ENCODE assay signal across 26 cellular contexts in genomic region chr7:43884209-43884608, GRCh38. TPM values are rescaled to one million over a fixed set of nuclear protein-coding genes. Genes with fewer than 3 reads are reported as not detected.
DNase-seq lines count a peak whose midpoint lies in the region; ATAC-seq and TF ChIP-seq lines count a peak whose summit lies in the region.
"Had no signal": no experiment of that assay in that cellular context is flagged by ENCODE, and none has a peak within 500 bp of the region (broad histone marks: within the 10 kb centered on the region; RNA-seq: fewer than 3 reads in every experiment).

No MANE protein-coding gene starts in this region.

- peak; percentile 39 for DNase-seq in EL
- peak; percentile 37 for DNase-seq in HT1080 (ENCODE audit: low read depth)
- no peak for DNase-seq in T-helper 17 cell
- no peak for DNase-seq in endothelial cell (ENCODE audit: low spot score)
- no peak for DNase-seq in cerebellar cortex (ENCODE audit: low spot score)
- DNase-seq: C1 segment of cervical spinal cord; CD4-positive, alpha-beta memory T cell; COR-L47; DMS79 treated with DMSO at 0.1 percent for 48 hours; H9; MV-4-11; NCI-H1105; NCI-H1436 treated with DMSO at 0.1 percent for 48 hours; NCI-H187 treated with DMSO at 0.1 percent for 48 hours; NCI-H2171 treated with DMSO at 0.1 percent for 48 hours; NCI-H524 treated with DMSO at 0.1 percent for 48 hours; NCI-H82; NK-92 treated with Interleukin-12 subunit alpha and Interleukin-12 subunit beta, amount 100 ng/mL, for 24 hours; PC-3; SHP77; T-helper 1 cell had no signal

- TF ChIP-seq CTCF in endothelial cell (IDR thresholded peaks at IDR 0.05; ENCODE audit: unreplicated experiment), result no peak

- H3K4me3 Mint-ChIP-seq in T-helper 17 cell (peak overlapping the region; percentile 2), endothelial cell (ENCODE audit: unreplicated experiment) (peak overlapping the region; percentile 5)
- H3K4me3 Mint-ChIP-seq: CD4-positive, alpha-beta memory T cell; GM23338; H9; IgD-negative memory B cell had no signal

- H3K27me3 Mint-ChIP-seq in T-helper 17 cell (no peaks in the 10 kb centered on the region), endothelial cell (ENCODE audit: unreplicated experiment) (peaks cover 3% of the 10 kb centered on the region)
- H3K27me3 Mint-ChIP-seq: CD4-positive, alpha-beta memory T cell; IgD-negative memory B cell had no signal

- ATAC-seq in T-helper 17 cell, result no peak
- ATAC-seq in SK-N-SH treated with all-trans-retinoic acid at 6 μM for 48 hours, result no peak
- no peak for ATAC-seq in HG02970 (IDR thresholded peaks at IDR 0.05; ENCODE audit: low FRiP score, unreplicated experiment)
- ATAC-seq: A549, GM23338, PC-3 had no signal

- peaks cover 10% of the 10 kb centered on the region for H3K4me1 Mint-ChIP-seq in T-helper 17 cell
- H3K4me1 Mint-ChIP-seq in endothelial cell (ENCODE audit: unreplicated experiment), result peaks cover 9% of the 10 kb centered on the region

- H3K9me3 Mint-ChIP-seq in endothelial cell (ENCODE audit: unreplicated experiment), result no peaks in the 10 kb centered on the region
- H3K9me3 Mint-ChIP-seq: CD4-positive, alpha-beta memory T cell; GM23338; H9; IgD-negative memory B cell had no signal

- H3K27ac Mint-ChIP-seq in T-helper 17 cell (no peak overlapping the region), endothelial cell (ENCODE audit: unreplicated experiment) (no peak overlapping the region)
- H3K27ac Mint-ChIP-seq: GM23338, H9, IgD-negative memory B cell had no signal

- no peaks in the 10 kb centered on the region for H3K9me3 ChIP-seq in T-helper 17 cell (ENCODE audit: control insufficient read depth, low read length, poor library complexity, severe bottlenecking)
- H3K9me3 ChIP-seq: A549 had no signal

- H3K36me3 Mint-ChIP-seq in T-helper 17 cell (ENCODE audit: low read depth) (peaks cover 11% of the 10 kb centered on the region), endothelial cell (ENCODE audit: low read depth, unreplicated experiment) (peaks cover 14% of the 10 kb centered on the region)

TF ChIP-seq in SK-N-SH treated with all-trans-retinoic acid at 6 μM for 48 hours, 23 proteins besides CTCF, POLR2A, EP300 and RAD21:
- TF ChIP-seq CSRNP3 (CRISPR knock-in tag; IDR thresholded peaks at IDR 0.05) (no peak), CSDC2 (CRISPR knock-in tag; IDR thresholded peaks at IDR 0.05) (no peak), ZNF70 (CRISPR knock-in tag; IDR thresholded peaks at IDR 0.05) (no peak), BACH2 (CRISPR knock-in tag; IDR thresholded peaks at IDR 0.05; ENCODE audit: borderline replicate concordance) (no peak), TSHZ2 (CRISPR knock-in tag; IDR thresholded peaks at IDR 0.05) (no peak), ZFP3 (CRISPR knock-in tag; IDR thresholded peaks at IDR 0.05) (no peak), PATZ1 (CRISPR knock-in tag; IDR thresholded peaks at IDR 0.05; ENCODE audit: borderline replicate concordance) (no peak), TOX (CRISPR knock-in tag; IDR thresholded peaks at IDR 0.05; ENCODE audit: borderline replicate concordance) (no peak), SNAI2 (CRISPR knock-in tag; IDR thresholded peaks at IDR 0.05) (no peak)

RNA-seq across cellular contexts. Expression of gene MRPS24, which starts 14.9 kb away (rescaled TPM):
- 154 and 174 TPM in 2 replicates for total RNA-seq in HT1080 (2014; rRNA removed; shearing (Covaris generic))
- 107 and 131 TPM in 2 replicates for polyA plus RNA-seq in HT1080 (2015; cell fraction: cytosol; rRNA removed)
- polyA plus RNA-seq in HT1080 (2015; cell fraction: nucleus; rRNA removed), result 42.0 and 53.9 TPM in 2 replicates
- total RNA-seq in T-helper 17 cell (10 to 100 TPM; 42.3 to 50.4 TPM), endothelial cell (ENCODE audit: unreplicated experiment) (51.8 TPM)

RNA-seq across cellular contexts. Expression of gene URGCP, which starts 22.2 kb away (rescaled TPM):
- 18.7 and 20.6 TPM in 2 replicates for total RNA-seq in HT1080 (2014; rRNA removed; shearing (Covaris generic))
- 8.4 and 9.4 TPM in 2 replicates for polyA plus RNA-seq in HT1080 (2015; cell fraction: cytosol; rRNA removed)
- polyA plus RNA-seq in HT1080 (2015; cell fraction: nucleus; rRNA removed), result 21.8 and 23.4 TPM in 2 replicates
- 10 to 100 TPM; 22.0 to 23.3 TPM for total RNA-seq in T-helper 17 cell
- total RNA-seq in endothelial cell (ENCODE audit: unreplicated experiment), result 13.0 TPM

RNA-seq across cellular contexts. Expression of gene UBE2D4, which starts 42.0 kb away (rescaled TPM):
- 16.9 and 18.4 TPM in 2 replicates for total RNA-seq in HT1080 (2014; rRNA removed; shearing (Covaris generic))
- polyA plus RNA-seq in HT1080 (2015; cell fraction: cytosol; rRNA removed), result 13.7 and 16.3 TPM in 2 replicates
- 3.9 and 4.2 TPM in 2 replicates for polyA plus RNA-seq in HT1080 (2015; cell fraction: nucleus; rRNA removed)
- total RNA-seq in T-helper 17 cell (1 to 10 TPM; 6.4 to 6.9 TPM), endothelial cell (ENCODE audit: unreplicated experiment) (9.3 TPM)

Comparison
In these comparisons a context has a peak if more than half of its experiments do, and no peak if none do; other contexts are left out.
1. DNase-seq: peak in EL (single experiment) and HT1080 (single experiment); none in T-helper 17 cell (0 of 3), endothelial cell (single experiment) and cerebellar cortex (single experiment).